In genomic region chr1:79396901-79397300, GRCh38 we compare ENCODE assay signal across 28 cellular contexts.
"Had no signal": no experiment of that assay in that cellular context is flagged by ENCODE, and none has a peak within 500 bp of the region (broad histone marks: within the 10 kb centered on the region; RNA-seq: fewer than 3 reads in every experiment).

No MANE protein-coding gene starts in this region.

- H3K9me3 ChIP-seq: ascending aorta, MG63 had no signal

- H3K27me3 ChIP-seq: ascending aorta, cardiac muscle cell, MG63 had no signal

- ATAC-seq: activated CD8-positive, alpha-beta T cell treated with anti-CD3 and anti-CD28 coated beads for 36 hours; PC-3; Right ventricle myocardium inferior had no signal

- H3K4me1 ChIP-seq: ascending aorta had no signal

- H3K27ac ChIP-seq: ascending aorta, cardiac muscle cell, RWPE1 had no signal

- H3K4me3 ChIP-seq: ascending aorta, cardiac muscle cell, MG63 had no signal

- H3K36me3 ChIP-seq: ascending aorta, cardiac muscle cell, MG63 had no signal

- DNase-seq: activated CD4-positive, alpha-beta T cell treated with anti-CD3 and anti-CD28 coated beads, Interleukin-2, amount 10 ng/mL, durations not matched to agents 24 days and 14 days; activated CD4-positive, alpha-beta T cell treated with anti-CD3 and anti-CD28 coated beads, Interleukin-2, amount 50 U/mL, for 4 hours; activated CD8-positive, alpha-beta T cell treated with anti-CD3 and anti-CD28 coated beads for 36 hours; activated gamma-delta T cell; activated naive CD4-positive, alpha-beta T cell treated with Interleukin-2 at 50 U/mL for 16 hours; activated naive CD8-positive, alpha-beta T cell treated with anti-CD3 and anti-CD28 coated beads, Interleukin-2, amount 10 ng/mL, durations not matched to agents 7 days and 5 days; activated T-cell treated with anti-CD3 and anti-CD28 coated beads, Interleukin-2, amount 50 U/mL, for 1 hour; amygdala; Kasumi-1; MG63; NCI-H1048; NCI-H1105 treated with DMSO at 0.1 percent for 48 hours; NCI-H1436; NCI-H1694; NCI-H1930; NCI-H2081 treated with DMSO at 0.1 percent for 48 hours; NCI-H226; NCI-H446 treated with DMSO at 0.1 percent for 48 hours; NCI-H524; NCI-H69; NK-92 treated with Interleukin-12 subunit alpha and Interleukin-12 subunit beta, amount 100 ng/mL, for 24 hours; PC-3; SIG-M5; T1000 had no signal
